Comparison of ENCODE assay signal across 1 cellular context in the genomic region with DNA sequence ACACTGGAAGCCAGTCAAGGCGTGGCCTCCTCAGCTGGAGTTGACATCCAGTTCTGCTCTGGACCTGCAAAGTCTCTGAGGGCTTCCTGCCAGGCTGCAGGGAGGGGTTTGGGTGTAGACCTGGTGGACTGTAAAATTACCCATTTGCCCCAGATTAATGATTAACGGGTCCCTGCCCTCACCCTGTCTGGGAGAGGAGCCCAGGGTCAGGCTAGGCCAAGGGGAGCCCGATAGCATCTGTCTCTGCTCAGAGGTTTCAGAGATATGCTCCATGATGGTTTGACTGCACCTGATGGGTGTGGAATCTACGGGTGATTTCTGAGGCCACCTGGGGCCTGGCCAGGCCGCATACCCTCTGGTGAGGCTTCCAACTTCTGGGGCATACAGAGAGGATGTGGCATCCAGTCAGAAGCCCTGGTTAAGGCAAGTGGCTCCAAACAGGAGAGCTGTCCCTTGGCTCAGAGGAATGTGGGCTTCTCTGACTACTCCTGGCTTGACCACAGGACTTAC.
A peak's percentile ranks its signal among the peaks of the same experiment; 100 is the strongest.
TF ChIP-seq lines count a peak whose summit lies in the region.

No MANE protein-coding gene starts in this region.

TF ChIP-seq in HepG2, 621 proteins besides CTCF, POLR2A, EP300 and RAD21 (continues in another document):
- peak; percentile 22; the same call in 1 of the 2 replicates for TF ChIP-seq MEF2D (CRISPR knock-in tag; IDR thresholded peaks at IDR 0.05)
- TF ChIP-seq ZGPAT (CRISPR knock-in tag; IDR thresholded peaks at IDR 0.05): 0 out of 2 replicates have a peak, but pooled peaks have one; percentile 15
- TF ChIP-seq RXRB (CRISPR knock-in tag; IDR thresholded peaks at IDR 0.05; ENCODE audit: borderline replicate concordance): peak; percentile 93
- 0 out of 2 replicates have a peak, but pooled peaks have one; percentile 21 for TF ChIP-seq ZNF609 (CRISPR knock-in tag; IDR thresholded peaks at IDR 0.05; ENCODE audit: borderline replicate concordance)
- 0 out of 2 replicates have a peak, but pooled peaks have one; percentile 17 for TF ChIP-seq ZNF430 (CRISPR knock-in tag; IDR thresholded peaks at IDR 0.05)
- TF ChIP-seq, protein P1, sequence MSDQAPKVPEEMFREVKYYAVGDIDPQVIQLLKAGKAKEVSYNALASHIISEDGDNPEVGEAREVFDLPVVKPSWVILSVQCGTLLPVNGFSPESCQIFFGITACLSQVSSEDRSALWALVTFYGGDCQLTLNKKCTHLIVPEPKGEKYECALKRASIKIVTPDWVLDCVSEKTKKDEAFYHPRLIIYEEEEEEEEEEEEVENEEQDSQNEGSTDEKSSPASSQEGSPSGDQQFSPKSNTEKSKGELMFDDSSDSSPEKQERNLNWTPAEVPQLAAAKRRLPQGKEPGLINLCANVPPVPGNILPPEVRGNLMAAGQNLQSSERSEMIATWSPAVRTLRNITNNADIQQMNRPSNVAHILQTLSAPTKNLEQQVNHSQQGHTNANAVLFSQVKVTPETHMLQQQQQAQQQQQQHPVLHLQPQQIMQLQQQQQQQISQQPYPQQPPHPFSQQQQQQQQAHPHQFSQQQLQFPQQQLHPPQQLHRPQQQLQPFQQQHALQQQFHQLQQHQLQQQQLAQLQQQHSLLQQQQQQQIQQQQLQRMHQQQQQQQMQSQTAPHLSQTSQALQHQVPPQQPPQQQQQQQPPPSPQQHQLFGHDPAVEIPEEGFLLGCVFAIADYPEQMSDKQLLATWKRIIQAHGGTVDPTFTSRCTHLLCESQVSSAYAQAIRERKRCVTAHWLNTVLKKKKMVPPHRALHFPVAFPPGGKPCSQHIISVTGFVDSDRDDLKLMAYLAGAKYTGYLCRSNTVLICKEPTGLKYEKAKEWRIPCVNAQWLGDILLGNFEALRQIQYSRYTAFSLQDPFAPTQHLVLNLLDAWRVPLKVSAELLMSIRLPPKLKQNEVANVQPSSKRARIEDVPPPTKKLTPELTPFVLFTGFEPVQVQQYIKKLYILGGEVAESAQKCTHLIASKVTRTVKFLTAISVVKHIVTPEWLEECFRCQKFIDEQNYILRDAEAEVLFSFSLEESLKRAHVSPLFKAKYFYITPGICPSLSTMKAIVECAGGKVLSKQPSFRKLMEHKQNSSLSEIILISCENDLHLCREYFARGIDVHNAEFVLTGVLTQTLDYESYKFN (CRISPR knock-in tag; conservative IDR thresholded peaks at IDR 0.05): peak; percentile 77
- peak; percentile 66; the same call in 1 of the 2 replicates for TF ChIP-seq TFAP4 (IDR thresholded peaks at IDR 0.05; ENCODE audit: borderline replicate concordance, low read depth)
- TF ChIP-seq RFXAP (CRISPR knock-in tag; IDR thresholded peaks at IDR 0.05; ENCODE audit: borderline replicate concordance): 0 out of 2 replicates have a peak, but pooled peaks have one; percentile 36
- TF ChIP-seq, protein P2, sequence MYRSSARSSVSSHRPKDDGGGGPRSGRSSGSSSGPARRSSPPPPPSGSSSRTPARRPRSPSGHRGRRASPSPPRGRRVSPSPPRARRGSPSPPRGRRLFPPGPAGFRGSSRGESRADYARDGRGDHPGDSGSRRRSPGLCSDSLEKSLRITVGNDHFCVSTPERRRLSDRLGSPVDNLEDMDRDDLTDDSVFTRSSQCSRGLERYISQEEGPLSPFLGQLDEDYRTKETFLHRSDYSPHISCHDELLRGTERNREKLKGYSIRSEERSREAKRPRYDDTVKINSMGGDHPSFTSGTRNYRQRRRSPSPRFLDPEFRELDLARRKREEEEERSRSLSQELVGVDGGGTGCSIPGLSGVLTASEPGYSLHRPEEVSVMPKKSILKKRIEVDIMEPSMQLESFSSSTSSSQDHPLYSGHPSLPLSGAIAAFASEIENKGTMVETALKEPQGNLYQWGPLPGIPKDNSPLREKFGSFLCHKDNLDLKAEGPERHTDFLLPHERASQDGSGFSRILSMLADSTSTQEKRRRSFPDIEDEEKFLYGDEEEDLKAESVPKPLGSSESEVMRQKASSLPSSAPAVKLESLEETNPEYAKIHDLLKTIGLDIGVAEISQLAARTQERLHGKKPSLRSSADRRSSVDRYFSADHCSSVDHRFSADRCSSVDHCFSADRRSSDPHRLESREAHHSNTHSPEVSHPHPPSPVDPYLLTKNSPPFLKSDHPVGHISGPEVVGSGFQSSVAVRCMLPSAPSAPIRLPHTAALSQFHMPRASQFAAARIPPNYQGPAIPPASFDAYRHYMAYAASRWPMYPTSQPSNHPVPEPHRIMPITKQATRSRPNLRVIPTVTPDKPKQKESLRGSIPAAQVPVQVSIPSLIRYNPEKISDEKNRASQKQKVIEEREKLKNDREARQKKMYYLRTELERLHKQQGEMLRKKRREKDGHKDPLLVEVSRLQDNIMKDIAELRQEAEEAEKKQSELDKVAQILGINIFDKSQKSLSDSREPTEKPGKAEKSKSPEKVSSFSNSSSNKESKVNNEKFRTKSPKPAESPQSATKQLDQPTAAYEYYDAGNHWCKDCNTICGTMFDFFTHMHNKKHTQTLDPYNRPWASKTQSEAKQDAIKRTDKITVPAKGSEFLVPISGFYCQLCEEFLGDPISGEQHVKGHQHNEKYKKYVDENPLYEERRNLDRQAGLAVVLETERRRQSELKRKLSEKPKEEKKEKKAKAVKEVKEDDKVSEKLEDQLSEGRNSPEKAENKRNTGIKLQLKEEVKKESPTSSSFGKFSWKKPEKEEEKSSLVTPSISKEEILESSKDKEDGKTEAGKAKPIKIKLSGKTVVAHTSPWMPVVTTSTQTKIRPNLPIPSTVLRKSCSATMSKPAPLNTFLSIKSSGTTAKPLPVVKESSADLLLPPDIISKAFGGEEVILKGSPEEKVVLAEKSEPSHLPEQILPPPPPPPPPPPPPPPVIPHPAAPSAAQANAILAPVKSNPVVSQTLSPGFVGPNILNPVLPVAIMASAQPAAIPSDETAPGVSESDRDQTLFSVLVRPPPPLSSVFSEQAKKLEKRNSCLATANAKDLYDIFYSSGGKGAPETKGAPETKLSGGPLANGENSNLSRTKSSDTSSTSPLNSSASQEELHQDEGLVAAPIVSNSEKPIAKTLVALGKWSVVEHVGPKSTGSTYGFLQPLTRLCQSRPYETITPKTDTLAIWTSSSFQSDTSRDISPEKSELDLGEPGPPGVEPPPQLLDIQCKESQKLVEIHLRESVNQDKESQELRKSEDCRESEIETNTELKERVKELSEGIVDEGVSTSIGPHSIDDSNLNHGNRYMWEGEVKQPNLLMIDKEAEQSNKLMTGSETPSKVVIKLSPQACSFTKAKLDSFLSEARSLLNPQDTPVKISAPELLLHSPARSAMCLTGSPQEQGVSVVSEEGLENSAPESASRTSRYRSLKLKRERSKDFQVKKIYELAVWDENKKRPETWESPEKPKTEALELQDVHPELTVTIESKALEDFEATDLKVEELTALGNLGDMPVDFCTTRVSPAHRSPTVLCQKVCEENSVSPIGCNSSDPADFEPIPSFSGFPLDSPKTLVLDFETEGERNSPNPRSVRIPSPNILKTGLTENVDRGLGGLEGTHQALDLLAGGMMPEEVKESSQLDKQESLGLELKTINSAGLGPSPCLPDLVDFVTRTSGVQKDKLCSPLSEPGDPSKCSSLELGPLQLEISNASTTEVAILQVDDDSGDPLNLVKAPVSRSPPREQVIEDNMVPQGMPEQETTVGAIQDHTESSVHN (CRISPR knock-in tag; IDR thresholded peaks at IDR 0.05): no peak
- TF ChIP-seq, protein P3, sequence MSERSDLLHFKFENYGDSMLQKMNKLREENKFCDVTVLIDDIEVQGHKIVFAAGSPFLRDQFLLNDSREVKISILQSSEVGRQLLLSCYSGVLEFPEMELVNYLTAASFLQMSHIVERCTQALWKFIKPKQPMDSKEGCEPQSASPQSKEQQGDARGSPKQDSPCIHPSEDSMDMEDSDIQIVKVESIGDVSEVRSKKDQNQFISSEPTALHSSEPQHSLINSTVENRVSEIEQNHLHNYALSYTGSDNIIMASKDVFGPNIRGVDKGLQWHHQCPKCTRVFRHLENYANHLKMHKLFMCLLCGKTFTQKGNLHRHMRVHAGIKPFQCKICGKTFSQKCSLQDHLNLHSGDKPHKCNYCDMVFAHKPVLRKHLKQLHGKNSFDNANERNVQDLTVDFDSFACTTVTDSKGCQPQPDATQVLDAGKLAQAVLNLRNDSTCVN (CRISPR knock-in tag; IDR thresholded peaks at IDR 0.05; ENCODE audit: borderline replicate concordance): 0 out of 2 replicates have a peak, but pooled peaks have one; percentile 16
- no peak for TF ChIP-seq HMGA1 (CRISPR knock-in tag; conservative IDR thresholded peaks at IDR 0.05)
- TF ChIP-seq SMC3 (IDR thresholded peaks at IDR 0.05; ENCODE audit: low read length): 0 out of 2 replicates have a peak, but pooled peaks have one; percentile 4
- peak; percentile 51 for TF ChIP-seq HDAC1 (CRISPR knock-in tag; IDR thresholded peaks at IDR 0.05)
- TF ChIP-seq ZNF563 (CRISPR knock-in tag; IDR thresholded peaks at IDR 0.05): no peak
- peak; percentile 68; the same call in 1 of the 2 replicates for TF ChIP-seq PATZ1 (CRISPR knock-in tag; IDR thresholded peaks at IDR 0.05)
- TF ChIP-seq GATAD1 (CRISPR knock-in tag; IDR thresholded peaks at IDR 0.05): 0 out of 2 replicates have a peak, but pooled peaks have one; percentile 3
- TF ChIP-seq SKI (IDR thresholded peaks at IDR 0.05; ENCODE audit: partially characterized antibody): peak; percentile 82
- 0 out of 2 replicates have a peak, but pooled peaks have one; percentile 22 for TF ChIP-seq ISL2 (CRISPR knock-in tag; IDR thresholded peaks at IDR 0.05)
